In the genomic region with DNA sequence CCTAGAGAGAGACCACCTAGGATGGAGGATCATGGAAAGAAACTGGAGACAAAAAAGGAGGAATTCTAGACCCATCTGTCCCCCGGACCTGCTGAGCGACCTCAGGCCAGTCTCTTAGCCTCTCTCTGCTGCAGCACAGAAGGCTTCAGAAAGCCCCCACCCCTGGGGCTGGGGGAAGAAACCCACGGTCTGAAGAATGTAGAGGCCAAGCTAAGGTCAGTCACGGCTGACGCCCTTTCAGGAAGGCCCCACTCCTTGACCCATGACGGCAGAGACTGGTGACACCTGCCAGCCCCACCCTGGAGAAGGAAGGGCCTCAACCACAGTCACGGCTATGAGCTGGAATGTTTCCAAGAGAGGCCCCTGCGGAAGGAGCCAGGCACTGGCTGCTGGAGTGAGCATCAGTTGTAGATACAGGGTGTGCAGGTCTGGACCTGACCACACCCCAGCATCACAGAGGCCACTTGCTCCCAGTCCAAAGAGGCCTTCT, we compare ENCODE assay signal across 9 cellular contexts.
DNase-seq lines count a peak whose midpoint lies in the region; ATAC-seq and TF ChIP-seq lines count a peak whose summit lies in the region.
"Had no signal": no experiment of that assay in that cellular context is flagged by ENCODE, and none has a peak within 500 bp of the region (broad histone marks: within the 10 kb centered on the region; RNA-seq: fewer than 3 reads in every experiment).

No MANE protein-coding gene starts in this region.

- no peak for TF ChIP-seq CTCF in GM13976 (IDR thresholded peaks at IDR 0.05; ENCODE audit: borderline replicate concordance, control extremely low read depth, extremely low read depth, insufficient read depth, missing control alignments)

- no peaks in the 10 kb centered on the region for H3K9me3 Mint-ChIP-seq in memory B cell
- H3K9me3 Mint-ChIP-seq: GM23338 had no signal

- ATAC-seq in GM21447 (IDR thresholded peaks at IDR 0.05; ENCODE audit: unreplicated experiment) (peak; percentile 89), HG03460 (IDR thresholded peaks at IDR 0.05; ENCODE audit: unreplicated experiment) (peak; percentile 79), memory B cell (ENCODE audit: low read depth) (peak; percentile 47)
- ATAC-seq: GM23338 had no signal

- no peaks in the 10 kb centered on the region for H3K27me3 Mint-ChIP-seq in memory B cell

- H3K27ac Mint-ChIP-seq in memory B cell: peak overlapping the region; percentile 14

- no peaks in the 10 kb centered on the region for H3K36me3 Mint-ChIP-seq in memory B cell

- H3K4me1 Mint-ChIP-seq in memory B cell: peaks cover 59% of the 10 kb centered on the region

- in situ Hi-C loops in GM13976 (cut with MboI; ENCODE audit: low sequenced_read_pairs, unreplicated experiment): no loop called here

- DNase-seq in GM13976 (ENCODE audit: low spot score) (peak; percentile 86), memory B cell (ENCODE audit: low spot score in 2 of 2) (peak in 1 of 2 donors; percentile 18), anterior cingulate cortex (lab: John Stamatoyannopoulos, UW) (no peak), NCI-H774 (lab: John Stamatoyannopoulos, UW) (no peak), NCI-H82 (lab: John Stamatoyannopoulos, UW) (no peak), NCI-H2196 treated with DMSO at 0.1 percent for 48 hours (lab: John Stamatoyannopoulos, UW; ENCODE audit: unreplicated experiment) (no peak)

- peak overlapping the region; percentile 50 for H3K4me3 Mint-ChIP-seq in memory B cell
- H3K4me3 Mint-ChIP-seq: GM23338 had no signal
